ENCODE assay signal across 12 cellular contexts in the genomic region with DNA sequence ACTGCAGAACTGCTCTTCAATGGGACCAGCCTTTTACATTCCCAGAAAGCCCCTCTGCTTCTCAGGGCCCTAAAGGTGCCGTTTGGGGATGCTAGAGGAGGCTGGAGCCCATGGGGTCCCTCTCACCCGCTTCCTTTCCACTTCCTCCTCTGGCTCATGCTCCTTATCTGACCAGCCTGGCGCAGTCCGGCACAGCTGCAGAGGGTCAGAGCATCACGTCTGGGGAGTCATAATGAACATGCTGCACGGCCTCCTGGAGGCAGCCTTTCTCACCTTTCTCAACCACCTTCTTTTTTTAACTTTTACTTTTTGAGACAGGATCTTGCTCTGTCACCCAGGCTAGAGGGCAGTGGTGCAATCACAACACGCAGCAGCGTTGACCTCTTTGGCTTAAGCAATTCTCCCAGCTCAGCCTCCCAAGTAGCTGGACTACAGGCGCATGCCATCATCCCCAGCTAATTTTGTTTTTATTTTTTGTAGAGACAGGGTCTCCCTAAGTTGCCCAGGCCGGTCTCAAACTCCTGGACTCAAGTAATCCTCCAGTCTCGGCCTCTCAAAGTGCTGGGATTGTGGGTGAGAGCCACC. TPM values are rescaled to one million over a fixed set of nuclear protein-coding genes. Genes with fewer than 3 reads are reported as not detected.
DNase-seq lines count a peak whose midpoint lies in the region; ATAC-seq and TF ChIP-seq lines count a peak whose summit lies in the region.
"Had no signal": no experiment of that assay in that cellular context is flagged by ENCODE, and none has a peak within 500 bp of the region (broad histone marks: within the 10 kb centered on the region; RNA-seq: fewer than 3 reads in every experiment).

No MANE protein-coding gene starts in this region.

- peak overlapping the region; percentile 38; the same call in 1 of the 2 replicates for H3K9ac ChIP-seq in MM.1S (ENCODE audit: low read length)

- H3K27me3 Mint-ChIP-seq in activated naive CD4-positive, alpha-beta T cell treated with anti-CD3 and anti-CD28 coated beads, Interleukin-2, amount 10 ng/mL, durations not matched to agents 7 days and 5 days, result peaks cover 17% of the 10 kb centered on the region
- no peaks in the 10 kb centered on the region for H3K27me3 Mint-ChIP-seq in stimulated activated naive CD8-positive, alpha-beta T cell treated with anti-CD3 and anti-CD28 coated beads, Interleukin-15, amount 100 ng/mL, for 72 hours

- H3K27ac ChIP-seq in MM.1S (ENCODE audit: low read length), result peak overlapping the region; percentile 80; the same call in 1 of the 2 replicates

- H4K20me1 ChIP-seq in MM.1S (ENCODE audit: insufficient read depth, low read length), result no peaks in the 10 kb centered on the region

- H3F3A ChIP-seq in MM.1S (ENCODE audit: insufficient read depth, low read length), result peaks cover 17% of the 10 kb centered on the region

- peak overlapping the region; percentile 77 for H3K4me2 ChIP-seq in MM.1S (ENCODE audit: low read depth, low read length)

- peak overlapping the region; percentile 98 for H3K27ac Mint-ChIP-seq in activated naive CD4-positive, alpha-beta T cell treated with anti-CD3 and anti-CD28 coated beads, Interleukin-2, amount 10 ng/mL, durations not matched to agents 7 days and 5 days
- peak overlapping the region; percentile 83 to 89 for H3K27ac Mint-ChIP-seq in stimulated activated naive CD8-positive, alpha-beta T cell treated with anti-CD3 and anti-CD28 coated beads, Interleukin-15, amount 100 ng/mL, for 72 hours

- no peak overlapping the region for H3K4me3 Mint-ChIP-seq in activated naive CD4-positive, alpha-beta T cell treated with anti-CD3 and anti-CD28 coated beads, Interleukin-2, amount 10 ng/mL, durations not matched to agents 7 days and 5 days
- H3K4me3 Mint-ChIP-seq in stimulated activated naive CD8-positive, alpha-beta T cell treated with anti-CD3 and anti-CD28 coated beads, Interleukin-15, amount 100 ng/mL, for 72 hours, result peak overlapping the region; percentile 18 to 74

- no peak for DNase-seq in activated naive CD4-positive, alpha-beta T cell treated with anti-CD3 and anti-CD28 coated beads, Interleukin-2, amount 10 ng/mL, durations not matched to agents 7 days and 5 days
- DNase-seq in activated naive CD4-positive, alpha-beta T cell treated with anti-CD3 and anti-CD28 coated beads, Interleukin-2, amount 50 U/mL, for 16 hours, result no peak
- DNase-seq in MM.1S (no peak), choroid plexus epithelial cell (ENCODE audit: low read depth) (peak; percentile 23), sciatic nerve (ENCODE audit: low spot score) (no peak), GOT3 (lab: John Stamatoyannopoulos, UW) (no peak)
- no peak for DNase-seq in stimulated activated naive CD8-positive, alpha-beta T cell treated with anti-CD3 and anti-CD28 coated beads, Interleukin-15, amount 100 ng/mL, for 72 hours
- DNase-seq: GDM1, Kasumi-1, NCI-H2171 had no signal

- no peaks in the 10 kb centered on the region for H3K9me2 ChIP-seq in MM.1S (replicated peaks; ENCODE audit: insufficient read depth, low read length)

- peak overlapping the region; percentile 78 for H2AFZ ChIP-seq in MM.1S (ENCODE audit: low read length)

- H3K4me3 ChIP-seq in MM.1S (ENCODE audit: low read length), result 0 out of 2 replicates have a peak overlapping the region, but pooled peaks have one; percentile 23
- no peak overlapping the region for H3K4me3 ChIP-seq in choroid plexus epithelial cell (ENCODE audit: low read depth, low read length)
- H3K4me3 ChIP-seq: skin epidermis had no signal

- CTCF ChIA-PET in activated naive CD4-positive, alpha-beta T cell treated with anti-CD3 and anti-CD28 coated beads, Interleukin-2, amount 10 ng/mL, durations not matched to agents 7 days and 5 days (lab: Charles Lee), result interaction anchor here (2.0 to 5.0 kb wide), 6 partner anchors 10 to 55 kb away, joined by 6 to 34 read pairs (median 24); no protein-coding TSS in a partner anchor

- peaks cover 2% of the 10 kb centered on the region for H3K36me3 Mint-ChIP-seq in activated naive CD4-positive, alpha-beta T cell treated with anti-CD3 and anti-CD28 coated beads, Interleukin-2, amount 10 ng/mL, durations not matched to agents 7 days and 5 days

- H3K4me1 ChIP-seq in MM.1S (ENCODE audit: low read length), result peaks cover 24% of the 10 kb centered on the region

- TF ChIP-seq CTCF in MM.1S (IDR thresholded peaks at IDR 0.05; ENCODE audit: low read length), result no peak
- TF ChIP-seq CTCF in choroid plexus epithelial cell (conservative IDR thresholded peaks at IDR 0.05; ENCODE audit: low read depth, low read length), result no peak

- no peaks in the 10 kb centered on the region for H3K36me3 ChIP-seq in MM.1S (replicated peaks; ENCODE audit: insufficient read depth, low read length)

- no peaks in the 10 kb centered on the region for H3K9me3 Mint-ChIP-seq in activated naive CD4-positive, alpha-beta T cell treated with anti-CD3 and anti-CD28 coated beads, Interleukin-2, amount 10 ng/mL, durations not matched to agents 7 days and 5 days
- no peaks in the 10 kb centered on the region for H3K9me3 Mint-ChIP-seq in stimulated activated naive CD8-positive, alpha-beta T cell treated with anti-CD3 and anti-CD28 coated beads, Interleukin-15, amount 100 ng/mL, for 72 hours

- ATAC-seq in stimulated activated naive CD8-positive, alpha-beta T cell treated with anti-CD3 and anti-CD28 coated beads, Interleukin-15, amount 100 ng/mL, for 72 hours, result no peak
- no peak for ATAC-seq in sciatic nerve
- no peak for ATAC-seq in activated CD4-positive, CD25-positive, alpha-beta regulatory T cell treated with anti-CD3 and anti-CD28 coated beads, Interleukin-2, amount 50 U/mL, for 24 hours

- no peaks in the 10 kb centered on the region for H3K9me3 ChIP-seq in MM.1S (replicated peaks; ENCODE audit: insufficient read depth, low read length)

- intact Hi-C loops in sciatic nerve (cut with DNase I), result no loop called here

- no peaks in the 10 kb centered on the region for H3K27me3 ChIP-seq in MM.1S (replicated peaks; ENCODE audit: insufficient read depth, low read length)

- H3K4me1 Mint-ChIP-seq in activated naive CD4-positive, alpha-beta T cell treated with anti-CD3 and anti-CD28 coated beads, Interleukin-2, amount 10 ng/mL, durations not matched to agents 7 days and 5 days, result peaks cover 74% of the 10 kb centered on the region
- peaks cover 97% of the 10 kb centered on the region for H3K4me1 Mint-ChIP-seq in stimulated activated naive CD8-positive, alpha-beta T cell treated with anti-CD3 and anti-CD28 coated beads, Interleukin-15, amount 100 ng/mL, for 72 hours

- H3K79me2 ChIP-seq in MM.1S (ENCODE audit: low read length), result no peaks in the 10 kb centered on the region

RNA-seq across cellular contexts. Expression of gene TCF7, which starts 15.1 kb away (rescaled TPM):
- 8.5 TPM for total RNA-seq in sciatic nerve
